In genomic region chr1:84300991-84301758, GRCh38 we compare ENCODE assay signal across 8 cellular contexts. TPM values are rescaled to one million over a fixed set of nuclear protein-coding genes. Genes with fewer than 3 reads are reported as not detected.
A peak's percentile ranks its signal among the peaks of the same experiment; 100 is the strongest.
DNase-seq lines count a peak whose midpoint lies in the region; ATAC-seq and TF ChIP-seq lines count a peak whose summit lies in the region.

Gene SAMD13 (plus strand): TSS chr1:84301708. CDS start chr1:84303235, 1,527 bp downstream.

- DNase-seq in DMS 273 treated with DMSO at 0.1 percent for 48 hours (lab: John Stamatoyannopoulos, UW) (peak; percentile 67), NCI-H2227 treated with DMSO at 0.1 percent for 48 hours (lab: John Stamatoyannopoulos, UW) (peak; percentile 75), epithelial cell of prostate (ENCODE audit: low read depth, low spot score) (no peak), testis (peak; percentile 93)
- peak; percentile 11 to 15 for DNase-seq in activated CD4-positive, alpha-beta T cell treated with anti-CD3 and anti-CD28 coated beads, Interleukin-2, amount 50 U/mL, for 4 hours

- H3K4me1 ChIP-seq in muscle layer of duodenum (ENCODE audit: control insufficient read depth in 1 of 2, insufficient read depth in 2 of 2, low read length in 2 of 2) (peaks cover 7 to 13% of the 10 kb centered on the region in 2 donors), testis (peaks cover 29% of the 10 kb centered on the region)

- intact Hi-C loops in testis (cut with DNase I; ENCODE audit: low total_unique reads): no loop called here

- H3K36me3 ChIP-seq in muscle layer of duodenum (ENCODE audit: control insufficient read depth in 1 of 2, insufficient read depth in 2 of 2, low read length in 2 of 2): no peaks in the 10 kb centered on the region
- no peaks in the 10 kb centered on the region for H3K36me3 ChIP-seq in testis (ENCODE audit: low read depth, missing control alignments)

- ATAC-seq in HG02678 (IDR thresholded peaks at IDR 0.05; ENCODE audit: unreplicated experiment) (peak; percentile 35), HG03196 (IDR thresholded peaks at IDR 0.05; ENCODE audit: unreplicated experiment) (no peak)

- 12 to 20% methylated on average over 5 of the region's 5 CpGs for WGBS in testis, 2 donors

- H3K27me3 ChIP-seq in muscle layer of duodenum (ENCODE audit: low read depth, low read length): no peaks in the 10 kb centered on the region
- H3K27me3 ChIP-seq in testis: no peaks in the 10 kb centered on the region

- no peaks in the 10 kb centered on the region for H3K9me3 ChIP-seq in muscle layer of duodenum (ENCODE audit: control insufficient read depth in 1 of 2, low read length in 2 of 2)
- H3K9me3 ChIP-seq in testis: no peaks in the 10 kb centered on the region

- TF ChIP-seq CTCF in testis (IDR thresholded peaks at IDR 0.05): no peak

- H3K27ac ChIP-seq in epithelial cell of prostate (peak within 1 kb of the TSS; percentile 20), muscle layer of duodenum (ENCODE audit: low read length) (peak within 1 kb of the TSS; percentile 86), testis (peak within 1 kb of the TSS; percentile 66 to 72)

- H3K4me3 ChIP-seq in muscle layer of duodenum (ENCODE audit: low read depth in 1 of 2, low read length in 2 of 2) (peak within 1 kb of the TSS; percentile 49 to 82), testis (peak within 1 kb of the TSS in 1 of 2 donors; percentile 10)

- TF ChIP-seq POLR2A in testis (IDR thresholded peaks at IDR 0.05): no peak

RNA-seq across cellular contexts. Expression of gene SAMD13, which starts in this region (rescaled TPM):
- 1 to 10 TPM; 6.1 to 6.6 TPM for total RNA-seq in testis
- 31.9 TPM for polyA plus RNA-seq in testis (ENCODE audit: insufficient read depth, low read depth, low replicate concordance)

Comparison
In these comparisons a context has a peak if more than half of its experiments do, and no peak if none do; other contexts are left out.
1. H3K27ac ChIP-seq: peak in every context shown above with its lines; median percentile 86 in muscle layer of duodenum; 69 in testis; 20 in epithelial cell of prostate.